8 cellular contexts compared by ENCODE assay signal in genomic region chr2:44955593-44956449, GRCh38. TPM values are rescaled to one million over a fixed set of nuclear protein-coding genes. Genes with fewer than 3 reads are reported as not detected.
DNase-seq lines count a peak whose midpoint lies in the region; ATAC-seq, FAIRE-seq and TF ChIP-seq lines count a peak whose summit lies in the region.

No MANE protein-coding gene starts in this region.

- peaks cover 7% of the 10 kb centered on the region for H3K4me1 Mint-ChIP-seq in Calu3 (ENCODE audit: low read depth, unreplicated experiment)

- DNase-seq in Calu3: peak; percentile 86
- peak; percentile 83 for DNase-seq in H54 (ENCODE audit: insufficient read length, low spot score)
- peak; percentile 60 for DNase-seq in NCI-H1105 (lab: John Stamatoyannopoulos, UW)
- DNase-seq in T-helper 22 cell (ENCODE audit: low read depth): peak; percentile 23
- DNase-seq in amygdala (lab: John Stamatoyannopoulos, UW): peak in 47 of 56 donors; percentile 10 to 79 (median 37)
- peak; percentile 85 for DNase-seq in hepatic stellate cell (ENCODE audit: low spot score)
- peak; percentile 43 to 52 for DNase-seq in gastrocnemius medialis

- H3K9me3 Mint-ChIP-seq in Calu3 (ENCODE audit: low read depth, unreplicated experiment): no peaks in the 10 kb centered on the region

- ATAC-seq in gastrocnemius medialis (peak; percentile 58 to 68), HG03025 (IDR thresholded peaks at IDR 0.05; ENCODE audit: low FRiP score, unreplicated experiment) (no peak)

- intact Hi-C loops in Calu3 (cut with micrococcal nuclease; ENCODE audit: unreplicated experiment): loop anchor here (1.0 to 10.0 kb wide), 5 partner anchors 59 to 711 kb away; no protein-coding TSS in a partner anchor
- intact Hi-C loops in gastrocnemius medialis (cut with DNase I; ENCODE audit: low total_unique reads): loop anchor here (1.0 to 5.0 kb wide), 3 partner anchors 477 to 914 kb away; no protein-coding TSS in a partner anchor

- H3K4me3 Mint-ChIP-seq in Calu3 (ENCODE audit: low read depth, unreplicated experiment): peak overlapping the region; percentile 78

- FAIRE-seq in H54 (lab: Jason Lieb, UNC): no peak

- in situ Hi-C loops in gastrocnemius medialis (cut with MboI; ENCODE audit: low sequenced_read_pairs in 4 of 4): loop anchor here (5.0 to 25.0 kb wide), 5 partner anchors 471 to 919 kb away; no protein-coding TSS in a partner anchor

- H3K36me3 Mint-ChIP-seq in Calu3 (ENCODE audit: insufficient read depth, unreplicated experiment): peaks cover 4% of the 10 kb centered on the region

- no peaks in the 10 kb centered on the region for H3K36me3 ChIP-seq in gastrocnemius medialis

- no peak overlapping the region for H3K27ac ChIP-seq in gastrocnemius medialis

- TF ChIP-seq POLR2A in H54 (IDR thresholded peaks at IDR 0.05; ENCODE audit: low read depth, low read length) (no peak), gastrocnemius medialis (IDR thresholded peaks at IDR 0.05) (no peak)

- peak; percentile 82 for TF ChIP-seq CTCF in Calu3 (IDR thresholded peaks at IDR 0.05; ENCODE audit: unreplicated experiment)
- peak; percentile 70 to 96 (median 89) for TF ChIP-seq CTCF in gastrocnemius medialis (IDR thresholded peaks at IDR 0.05 in 4 of 5, conservative IDR thresholded peaks at IDR 0.05 in 1 of 5)

- peak overlapping the region; percentile 43 to 48 (median 45) for H3K4me3 ChIP-seq in gastrocnemius medialis

- H3K27me3 ChIP-seq in gastrocnemius medialis: peaks cover 29 to 39% (median 38%) of the 10 kb centered on the region in 3 donors

- H3K9me3 ChIP-seq in gastrocnemius medialis: no peaks in the 10 kb centered on the region

- no TSS peak for BruUV-seq in Calu3 (replicated peaks; lab: Mats Ljungman, UMichigan)

- peaks cover 89% of the 10 kb centered on the region for H3K27me3 Mint-ChIP-seq in Calu3 (ENCODE audit: unreplicated experiment)

- no peak overlapping the region for H3K27ac Mint-ChIP-seq in Calu3 (ENCODE audit: unreplicated experiment)

- CTCF ChIA-PET in Calu3 (lab: Charles Lee): interaction anchor here (0.6 to 4.0 kb wide), 11 partner anchors 37 to 1078 kb away, joined by 3 to 45 read pairs (median 3); no protein-coding TSS in a partner anchor

- H3K4me1 ChIP-seq in gastrocnemius medialis: peaks cover 10 to 11% of the 10 kb centered on the region in 2 donors

RNA-seq across cellular contexts. Expression of gene SIX3, which starts 14.3 kb away (rescaled TPM):
- total RNA-seq in Calu3 (2022): not detected in 2 replicates
- total RNA-seq in gastrocnemius medialis: not detected

RNA-seq across cellular contexts. Expression of gene SIX2, which starts 53.4 kb away (rescaled TPM):
- total RNA-seq in Calu3 (2022): not detected in 2 replicates
- total RNA-seq in gastrocnemius medialis: 10 to 100 TPM; 28.9 to 65.5 (median 50.5) TPM

Comparison
In these comparisons a context has a peak if more than half of its experiments do, and no peak if none do; other contexts are left out.
1. DNase-seq: peak in every context shown above with its lines; median percentile 86 in Calu3; 85 in hepatic stellate cell; 83 in H54; 60 in NCI-H1105; 48 in gastrocnemius medialis; 37 in amygdala; 23 in T-helper 22 cell.
2. RNA of gene SIX2, which starts 53.4 kb away (total RNA-seq): 28.9 to 65.5 TPM in gastrocnemius medialis; not detected in Calu3; every median in the first group is over 10 times any median in the second.